ENCODE assay signal across 10 cellular contexts in the genomic region with DNA sequence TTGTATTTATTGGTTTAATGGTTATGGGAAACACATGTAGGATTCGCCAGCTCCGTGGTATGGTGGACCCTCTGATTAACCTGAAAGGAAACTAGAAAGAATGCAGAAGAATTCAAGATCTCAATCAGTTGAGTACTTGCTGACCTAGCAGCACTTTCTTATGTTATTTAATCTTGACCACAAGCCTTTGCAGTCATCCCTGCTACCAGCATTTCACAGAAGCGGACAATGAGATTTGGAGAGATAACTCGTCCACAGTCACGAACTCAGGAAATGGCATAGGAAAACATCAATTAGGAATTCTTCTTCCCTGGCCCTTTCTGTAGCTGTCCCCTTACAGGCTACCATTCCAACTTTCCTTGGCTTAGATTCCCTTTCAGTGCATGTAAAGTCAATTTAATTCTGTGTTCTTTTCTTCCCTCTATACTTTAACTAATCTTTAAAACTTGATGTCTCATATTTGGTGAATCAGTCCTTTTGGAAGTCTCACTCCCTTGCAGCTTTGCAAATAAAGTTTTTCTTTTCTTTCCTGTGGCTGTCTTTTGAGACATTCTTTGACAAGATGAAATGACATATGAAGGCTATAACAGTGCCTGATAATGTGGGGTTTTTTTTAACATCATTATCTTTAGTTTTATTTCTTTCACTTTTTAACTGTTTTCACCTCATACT. TPM values are rescaled to one million over a fixed set of nuclear protein-coding genes. Genes with fewer than 3 reads are reported as not detected.
DNase-seq lines count a peak whose midpoint lies in the region; ATAC-seq and TF ChIP-seq lines count a peak whose summit lies in the region.
"Had no signal": no experiment of that assay in that cellular context is flagged by ENCODE, and none has a peak within 500 bp of the region (broad histone marks: within the 10 kb centered on the region; RNA-seq: fewer than 3 reads in every experiment).

No MANE protein-coding gene starts in this region.

- H3K27me3 ChIP-seq in mucosa of rectum (ENCODE audit: control insufficient read depth in 2 of 2, insufficient read depth in 2 of 2, low read length in 2 of 2), result no peaks in the 10 kb centered on the region
- H3K27me3 ChIP-seq: ovary had no signal

- intact Hi-C loops in activated T-helper 1 cell treated with anti-CD3 and anti-CD28 coated beads, Interleukin-12 subunit alpha, Interleukin-12 subunit beta, Interleukin-2, Interleukin-4 antibody, amounts not matched to agents 30 ng/mL and 10 ng/mL and 1 ng/mL, durations not matched to agents 14 hours and 24 hours and 36 hours (cut with micrococcal nuclease), result no loop called here

- H3K9me3 ChIP-seq in mucosa of rectum (ENCODE audit: control insufficient read depth in 2 of 2, low read length in 2 of 2), result no peaks in the 10 kb centered on the region
- H3K9me3 ChIP-seq: ovary had no signal

- no peak for TF ChIP-seq CTCF in AG09309 (IDR thresholded peaks at IDR 0.05; ENCODE audit: control insufficient read depth, insufficient read depth, low read depth, low read length, missing control alignments)

- peak overlapping the region in 2 of 3 donors; percentile 22 to 78 for H3K27ac Mint-ChIP-seq in IgD-negative memory B cell
- H3K27ac Mint-ChIP-seq in central memory CD8-positive, alpha-beta T cell (ENCODE audit: low read depth), result no peak overlapping the region
- H3K27ac Mint-ChIP-seq in activated T-helper 1 cell treated with anti-CD3 and anti-CD28 coated beads, Interleukin-12 subunit alpha, Interleukin-12 subunit beta, Interleukin-2, Interleukin-4 antibody, amounts not matched to agents 30 ng/mL and 10 ng/mL and 1 ng/mL, durations not matched to agents 14 hours and 24 hours and 36 hours, result no peak overlapping the region

- peak; percentile 42 for DNase-seq in AG09309 (ENCODE audit: low read depth)
- no peak for DNase-seq in central memory CD8-positive, alpha-beta T cell (ENCODE audit: low spot score in 2 of 2)
- no peak for DNase-seq in activated T-helper 1 cell treated with anti-CD3 and anti-CD28 coated beads, Interleukin-12 subunit alpha, Interleukin-12 subunit beta, Interleukin-2, Interleukin-4 antibody, amounts not matched to agents 30 ng/mL and 10 ng/mL and 1 ng/mL, durations not matched to agents 14 hours and 24 hours and 36 hours (ENCODE audit: low spot score)
- no peak for DNase-seq in activated CD8-positive, alpha-beta memory T cell treated with anti-CD3 and anti-CD28 coated beads, Interleukin-2, amount 50 U/mL, for 4 hours
- DNase-seq: activated naive CD4-positive, alpha-beta T cell; ovary had no signal

- H3K27me3 Mint-ChIP-seq in IgD-negative memory B cell, result peaks cover 12% of the 10 kb centered on the region
- peaks cover 38% of the 10 kb centered on the region for H3K27me3 Mint-ChIP-seq in central memory CD8-positive, alpha-beta T cell
- peaks cover 60% of the 10 kb centered on the region for H3K27me3 Mint-ChIP-seq in activated T-helper 1 cell treated with anti-CD3 and anti-CD28 coated beads, Interleukin-12 subunit alpha, Interleukin-12 subunit beta, Interleukin-2, Interleukin-4 antibody, amounts not matched to agents 30 ng/mL and 10 ng/mL and 1 ng/mL, durations not matched to agents 14 hours and 24 hours and 36 hours (ENCODE audit: insufficient read depth)

- H3K9ac ChIP-seq in mucosa of rectum (ENCODE audit: low read depth in 1 of 2, low read length in 2 of 2), result no peak overlapping the region

- peak overlapping the region; percentile 35 to 96 for H3K27ac ChIP-seq in mucosa of rectum (ENCODE audit: low read depth in 2 of 2, low read length in 2 of 2)

- peak overlapping the region in 2 of 4 donors; percentile 77 to 88 for H3K4me3 Mint-ChIP-seq in IgD-negative memory B cell
- H3K4me3 Mint-ChIP-seq in central memory CD8-positive, alpha-beta T cell, result peak overlapping the region; percentile 88
- no peak overlapping the region for H3K4me3 Mint-ChIP-seq in activated T-helper 1 cell treated with anti-CD3 and anti-CD28 coated beads, Interleukin-12 subunit alpha, Interleukin-12 subunit beta, Interleukin-2, Interleukin-4 antibody, amounts not matched to agents 30 ng/mL and 10 ng/mL and 1 ng/mL, durations not matched to agents 14 hours and 24 hours and 36 hours

- no peak for ATAC-seq in central memory CD8-positive, alpha-beta T cell (replicated peaks; ENCODE audit: extremely low read depth, poor library complexity, severe bottlenecking)
- ATAC-seq in HG02885 (IDR thresholded peaks at IDR 0.05; ENCODE audit: poor library complexity, unreplicated experiment) (no peak), HG03139 (IDR thresholded peaks at IDR 0.05; ENCODE audit: unreplicated experiment) (no peak)

- no peaks in the 10 kb centered on the region for H3K36me3 ChIP-seq in mucosa of rectum (ENCODE audit: control insufficient read depth in 2 of 2, insufficient read depth in 2 of 2, low read length in 2 of 2)
- H3K36me3 ChIP-seq: ovary had no signal

- H3K4me1 ChIP-seq in mucosa of rectum (ENCODE audit: control insufficient read depth in 2 of 2, insufficient read depth in 2 of 2, low read length in 2 of 2), result peaks cover 17 to 18% of the 10 kb centered on the region in 2 donors

- no peaks in the 10 kb centered on the region for H3K36me3 Mint-ChIP-seq in IgD-negative memory B cell
- peaks cover 7% of the 10 kb centered on the region for H3K36me3 Mint-ChIP-seq in central memory CD8-positive, alpha-beta T cell (ENCODE audit: insufficient read depth)
- no peaks in the 10 kb centered on the region for H3K36me3 Mint-ChIP-seq in activated T-helper 1 cell treated with anti-CD3 and anti-CD28 coated beads, Interleukin-12 subunit alpha, Interleukin-12 subunit beta, Interleukin-2, Interleukin-4 antibody, amounts not matched to agents 30 ng/mL and 10 ng/mL and 1 ng/mL, durations not matched to agents 14 hours and 24 hours and 36 hours (ENCODE audit: low read depth)

- H3K4me3 ChIP-seq in AG09309 (ENCODE audit: control insufficient read depth, low read depth, low read length), result no peak overlapping the region
- peak overlapping the region in 1 of 2 donors; percentile 13 for H3K4me3 ChIP-seq in mucosa of rectum (ENCODE audit: low read length in 2 of 2)

- peaks cover 9 to 19% (median 19%) of the 10 kb centered on the region in 3 donors for H3K4me1 Mint-ChIP-seq in IgD-negative memory B cell
- peaks cover 13% of the 10 kb centered on the region for H3K4me1 Mint-ChIP-seq in central memory CD8-positive, alpha-beta T cell
- peaks cover 31% of the 10 kb centered on the region for H3K4me1 Mint-ChIP-seq in activated T-helper 1 cell treated with anti-CD3 and anti-CD28 coated beads, Interleukin-12 subunit alpha, Interleukin-12 subunit beta, Interleukin-2, Interleukin-4 antibody, amounts not matched to agents 30 ng/mL and 10 ng/mL and 1 ng/mL, durations not matched to agents 14 hours and 24 hours and 36 hours (ENCODE audit: low read depth)

- H3K9me3 Mint-ChIP-seq in IgD-negative memory B cell, result no peaks in the 10 kb centered on the region
- no peaks in the 10 kb centered on the region for H3K9me3 Mint-ChIP-seq in central memory CD8-positive, alpha-beta T cell
- H3K9me3 Mint-ChIP-seq in activated T-helper 1 cell treated with anti-CD3 and anti-CD28 coated beads, Interleukin-12 subunit alpha, Interleukin-12 subunit beta, Interleukin-2, Interleukin-4 antibody, amounts not matched to agents 30 ng/mL and 10 ng/mL and 1 ng/mL, durations not matched to agents 14 hours and 24 hours and 36 hours, result no peaks in the 10 kb centered on the region

RNA-seq across cellular contexts. Expression of a gene that starts 1.3 kb away (rescaled TPM):
- 12.1 TPM for polyA plus RNA-seq in IgD-negative memory B cell
- total RNA-seq in activated T-helper 1 cell treated with anti-CD3 and anti-CD28 coated beads, Interleukin-12 subunit alpha, Interleukin-12 subunit beta, Interleukin-2, Interleukin-4 antibody, amounts not matched to agents 30 ng/mL and 10 ng/mL and 1 ng/mL, durations not matched to agents 14 hours and 24 hours and 36 hours, result 3.7 and 3.8 TPM in 2 replicates

Comparison
In these comparisons a context has a peak if more than half of its experiments do, and no peak if none do; other contexts are left out.
1. H3K27ac Mint-ChIP-seq: peak in IgD-negative memory B cell (2 of 3); none in central memory CD8-positive, alpha-beta T cell (single experiment) and activated T-helper 1 cell treated with anti-CD3 and anti-CD28 coated beads, Interleukin-12 subunit alpha, Interleukin-12 subunit beta, Interleukin-2, Interleukin-4 antibody, amounts not matched to agents 30 ng/mL and 10 ng/mL and 1 ng/mL, durations not matched to agents 14 hours and 24 hours and 36 hours (single experiment).